ENCODE assay signal across 21 cellular contexts in genomic region chr17:10285896-10286295, GRCh38.
DNase-seq lines count a peak whose midpoint lies in the region; ATAC-seq and TF ChIP-seq lines count a peak whose summit lies in the region.
"Had no signal": no experiment of that assay in that cellular context is flagged by ENCODE, and none has a peak within 500 bp of the region (broad histone marks: within the 10 kb centered on the region; RNA-seq: fewer than 3 reads in every experiment).

No MANE protein-coding gene starts in this region.

- H3K27me3 Mint-ChIP-seq in mesothelial cell of epicardium (ENCODE audit: low read depth) = peaks cover 31% of the 10 kb centered on the region

- no peaks in the 10 kb centered on the region for H4K20me1 ChIP-seq in smooth muscle cell (ENCODE audit: low read depth)
- H4K20me1 ChIP-seq: BLaER1 had no signal

- intact Hi-C loops in cardiac septum (cut with DNase I) = no loop called here

- TF ChIP-seq CTCF in right atrium auricular region (IDR thresholded peaks at IDR 0.05) = no peak
- no peak for TF ChIP-seq CTCF in mesothelial cell of epicardium (IDR thresholded peaks at IDR 0.05; ENCODE audit: unreplicated experiment)
- TF ChIP-seq CTCF in smooth muscle cell (IDR thresholded peaks at IDR 0.05; ENCODE audit: borderline replicate concordance, insufficient read depth, poor library complexity, severe bottlenecking) = no peak

- H3K36me3 ChIP-seq in right atrium auricular region (no peaks in the 10 kb centered on the region), smooth muscle cell (ENCODE audit: low read depth) (no peaks in the 10 kb centered on the region)
- H3K36me3 ChIP-seq: BLaER1, HAP-1 had no signal

- H3K27ac Mint-ChIP-seq in mesothelial cell of epicardium = peak overlapping the region; percentile 50
- H3K27ac Mint-ChIP-seq: B cell; CD4-positive, CD25-positive, alpha-beta regulatory T cell; CD8-positive, alpha-beta T cell; HFFc6 had no signal

- peaks cover 4% of the 10 kb centered on the region for H3K4me1 Mint-ChIP-seq in mesothelial cell of epicardium
- H3K4me1 Mint-ChIP-seq: B cell; CD4-positive, CD25-positive, alpha-beta regulatory T cell had no signal

- H3K9me3 Mint-ChIP-seq in mesothelial cell of epicardium = peaks cover 4% of the 10 kb centered on the region
- H3K9me3 Mint-ChIP-seq: CD8-positive, alpha-beta T cell; HFFc6 had no signal

- H2AFZ ChIP-seq in smooth muscle cell (ENCODE audit: low read depth) = no peak overlapping the region

- H3K27ac ChIP-seq in right atrium auricular region (no peak overlapping the region), smooth muscle cell (ENCODE audit: low read depth) (peak overlapping the region; percentile 64)
- H3K27ac ChIP-seq: 22Rv1, BLaER1, C4-2B had no signal

- H3K4me3 Mint-ChIP-seq in mesothelial cell of epicardium = no peak overlapping the region
- H3K4me3 Mint-ChIP-seq: B cell; CD4-positive, CD25-positive, alpha-beta regulatory T cell; CD8-positive, alpha-beta T cell; HFFc6 had no signal

- no peaks in the 10 kb centered on the region for H3K79me2 ChIP-seq in smooth muscle cell (ENCODE audit: low read depth)

- DNase-seq in right atrium auricular region (ENCODE audit: low spot score) (peak; percentile 40), cardiac septum (ENCODE audit: low spot score) (no peak), mesothelial cell of epicardium (ENCODE audit: low spot score in 2 of 2, unreplicated experiment in 2 of 2) (no peak), smooth muscle cell (lab: John Stamatoyannopoulos, UW; ENCODE audit: unreplicated experiment) (no peak), Kasumi-1 (lab: John Stamatoyannopoulos, UW) (no peak), T-helper 1 cell (no peak)
- DNase-seq: CD4-positive, CD25-positive, alpha-beta regulatory T cell; CD8-positive, alpha-beta T cell; DMS 273 treated with DMSO at 0.1 percent for 48 hours; DMS79; EL; GDM1; GOT3; HFFc6 had no signal

- WGBS in smooth muscle cell (ENCODE audit: low lambda C conversion rate) = 42% methylated on average over 8 of the region's 8 CpGs

- H3K9me3 ChIP-seq in right atrium auricular region (no peaks in the 10 kb centered on the region), smooth muscle cell (replicated peaks; ENCODE audit: low read depth) (no peaks in the 10 kb centered on the region)
- H3K9me3 ChIP-seq: HAP-1 had no signal

- H3K27me3 ChIP-seq in right atrium auricular region = no peaks in the 10 kb centered on the region
- H3K27me3 ChIP-seq in smooth muscle cell (ENCODE audit: low read depth) = no peaks in the 10 kb centered on the region
- H3K27me3 ChIP-seq: BLaER1 had no signal

- no peak overlapping the region for H3K4me3 ChIP-seq in right atrium auricular region
- no peak overlapping the region for H3K4me3 ChIP-seq in smooth muscle cell
- H3K4me3 ChIP-seq: BLaER1, GM12878, HAP-1 had no signal

- H3F3A ChIP-seq in smooth muscle cell (ENCODE audit: low read depth) = no peaks in the 10 kb centered on the region

- H3K4me2 ChIP-seq in smooth muscle cell = peak overlapping the region; percentile 58
- H3K4me2 ChIP-seq: BLaER1 had no signal

- H3K4me1 ChIP-seq in right atrium auricular region (no peaks in the 10 kb centered on the region), smooth muscle cell (ENCODE audit: low read depth) (peaks cover under 1% of the 10 kb centered on the region)
- H3K4me1 ChIP-seq: BLaER1, HAP-1 had no signal

- no peak for ATAC-seq in GM18511 (IDR thresholded peaks at IDR 0.05; ENCODE audit: unreplicated experiment)
- ATAC-seq: CD8-positive, alpha-beta T cell; GM12878 had no signal

- peaks cover 2% of the 10 kb centered on the region for H3K36me3 Mint-ChIP-seq in mesothelial cell of epicardium
- H3K36me3 Mint-ChIP-seq: CD4-positive, CD25-positive, alpha-beta regulatory T cell; CD8-positive, alpha-beta T cell had no signal

- no peak overlapping the region for H3K9ac ChIP-seq in smooth muscle cell (ENCODE audit: low read depth)
- H3K9ac ChIP-seq: BLaER1 had no signal
